In the genomic region with DNA sequence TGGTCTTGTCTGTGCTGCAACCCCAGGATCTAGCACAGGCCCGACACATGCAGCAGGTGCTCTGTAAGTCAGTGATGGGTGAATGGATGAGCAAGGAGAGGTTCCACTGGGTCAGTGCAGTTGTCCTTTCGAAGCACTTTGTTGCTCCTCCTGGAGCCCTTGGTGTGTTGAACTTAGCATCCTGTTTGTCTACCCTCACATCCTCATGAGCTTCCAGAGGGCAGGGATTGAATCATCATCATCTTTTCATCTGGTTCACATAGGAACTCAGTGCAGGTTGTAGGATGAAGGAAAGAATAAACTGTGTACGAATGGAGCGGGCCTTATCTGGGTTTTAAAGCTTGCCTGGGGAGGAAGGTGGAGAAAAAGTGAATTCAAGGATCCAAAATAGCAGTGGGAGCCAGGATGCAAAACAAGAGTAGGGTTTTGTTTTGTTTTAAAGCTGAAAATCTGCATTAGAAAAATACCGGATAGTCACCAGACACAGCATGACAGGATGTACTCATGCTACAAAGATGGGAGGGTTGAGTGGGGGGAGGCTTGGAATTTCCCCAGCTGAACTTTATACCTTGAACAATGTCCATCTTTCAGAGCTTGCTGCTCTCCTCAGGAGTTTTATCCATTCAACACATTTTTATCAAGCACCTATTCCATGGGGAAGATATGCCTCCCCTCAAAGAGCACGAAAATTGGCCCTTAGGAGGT, we compare ENCODE assay signal across 15 cellular contexts. TPM values are rescaled to one million over a fixed set of nuclear protein-coding genes. Genes with fewer than 3 reads are reported as not detected.
A peak's percentile ranks its signal among the peaks of the same experiment; 100 is the strongest.
DNase-seq lines count a peak whose midpoint lies in the region; ATAC-seq and TF ChIP-seq lines count a peak whose summit lies in the region.
"Had no signal": no experiment of that assay in that cellular context is flagged by ENCODE, and none has a peak within 500 bp of the region (broad histone marks: within the 10 kb centered on the region; RNA-seq: fewer than 3 reads in every experiment).

No MANE protein-coding gene starts in this region.

- intact Hi-C loops in activated CD4-positive, alpha-beta T cell treated with anti-CD3 and anti-CD28 coated beads for 36 hours (cut with DNase I, micrococcal nuclease) = no loop called here
- intact Hi-C loops in activated CD4-positive, alpha-beta memory T cell treated with anti-CD3 and anti-CD28 coated beads for 36 hours (cut with micrococcal nuclease) = loop anchor here (1.0 to 2.0 kb wide), 2 partner anchors 9 to 29 kb away; no protein-coding TSS in a partner anchor
- intact Hi-C loops in stomach (cut with DNase I; ENCODE audit: low total_unique reads) = no loop called here

- H3K9ac ChIP-seq in endodermal cell (ENCODE audit: extremely low read depth, low read length, poor library complexity, severe bottlenecking) = no peak overlapping the region

- no peaks in the 10 kb centered on the region for H3K4me1 ChIP-seq in endodermal cell (ENCODE audit: control insufficient read depth, insufficient read depth, low read length)
- peaks cover 15% of the 10 kb centered on the region for H3K4me1 ChIP-seq in osteoblast (ENCODE audit: insufficient read depth, low read length)
- H3K4me1 ChIP-seq in stomach = peaks cover 0 to 13% (median 5%) of the 10 kb centered on the region in 4 donors
- H3K4me1 ChIP-seq: A549 had no signal

- peaks cover 49% of the 10 kb centered on the region for H3K36me3 Mint-ChIP-seq in activated CD4-positive, alpha-beta T cell treated with anti-CD3 and anti-CD28 coated beads for 36 hours (ENCODE audit: low read depth)
- peaks cover 46% of the 10 kb centered on the region for H3K36me3 Mint-ChIP-seq in activated CD4-positive, alpha-beta memory T cell treated with anti-CD3 and anti-CD28 coated beads for 36 hours
- no peaks in the 10 kb centered on the region for H3K36me3 Mint-ChIP-seq in endodermal cell (ENCODE audit: low read depth)

- no peaks in the 10 kb centered on the region for H3K9me3 Mint-ChIP-seq in activated CD4-positive, alpha-beta T cell treated with anti-CD3 and anti-CD28 coated beads for 36 hours (ENCODE audit: low read depth)
- no peaks in the 10 kb centered on the region for H3K9me3 Mint-ChIP-seq in activated CD4-positive, alpha-beta memory T cell treated with anti-CD3 and anti-CD28 coated beads for 36 hours
- no peaks in the 10 kb centered on the region for H3K9me3 Mint-ChIP-seq in endodermal cell

- no peak for ATAC-seq in activated CD4-positive, alpha-beta T cell treated with anti-CD3 and anti-CD28 coated beads for 36 hours
- ATAC-seq in HG02642 (IDR thresholded peaks at IDR 0.05; ENCODE audit: poor library complexity, unreplicated experiment) = no peak
- no peak for ATAC-seq in GM21360 (IDR thresholded peaks at IDR 0.05; ENCODE audit: unreplicated experiment)
- ATAC-seq: A549 had no signal

- H3K4me3 ChIP-seq in endodermal cell (ENCODE audit: low read length) = no peak overlapping the region
- no peak overlapping the region for H3K4me3 ChIP-seq in osteoblast (ENCODE audit: insufficient read depth, low read length)
- H3K4me3 ChIP-seq in stomach = no peak overlapping the region
- H3K4me3 ChIP-seq: A549 had no signal

- no peak overlapping the region for H3K4me2 ChIP-seq in osteoblast (ENCODE audit: insufficient read depth, low read length)
- H3K4me2 ChIP-seq: A549 had no signal

- no peak for TF ChIP-seq CTCF in endodermal cell (conservative IDR thresholded peaks at IDR 0.05)
- no peak for TF ChIP-seq CTCF in osteoblast (IDR thresholded peaks at IDR 0.05; ENCODE audit: extremely low read depth, low read depth, low read length)
- TF ChIP-seq CTCF in stomach (IDR thresholded peaks at IDR 0.05) = no peak

- H3K4me1 Mint-ChIP-seq in activated CD4-positive, alpha-beta T cell treated with anti-CD3 and anti-CD28 coated beads for 36 hours = peaks cover 71% of the 10 kb centered on the region
- H3K4me1 Mint-ChIP-seq in activated CD4-positive, alpha-beta memory T cell treated with anti-CD3 and anti-CD28 coated beads for 36 hours (ENCODE audit: low read depth) = peaks cover 84% of the 10 kb centered on the region
- peaks cover 6% of the 10 kb centered on the region for H3K4me1 Mint-ChIP-seq in endodermal cell

- CTCF ChIA-PET in activated CD4-positive, alpha-beta T cell treated with anti-CD3 and anti-CD28 coated beads for 36 hours (lab: Charles Lee) = interaction anchor here (0.8 to 1.6 kb wide), 6 partner anchors 11 to 62 kb away, joined by 3 to 6 read pairs (median 3); no protein-coding TSS in a partner anchor
- CTCF ChIA-PET in activated CD4-positive, alpha-beta memory T cell treated with anti-CD3 and anti-CD28 coated beads for 36 hours (lab: Charles Lee) = interaction anchor here (1.0 to 4.4 kb wide), 5 partner anchors 10 to 56 kb away, joined by 4 to 28 read pairs (median 6); a partner anchor contains a TSS

- H3K36me3 ChIP-seq in endodermal cell (ENCODE audit: control insufficient read depth, insufficient read depth, low read length) (no peaks in the 10 kb centered on the region), osteoblast (ENCODE audit: insufficient read depth, low read length) (no peaks in the 10 kb centered on the region), stomach (no peaks in the 10 kb centered on the region)

- no peak for TF ChIP-seq POLR2A in stomach (IDR thresholded peaks at IDR 0.05)

- no peaks in the 10 kb centered on the region for H3K9me3 ChIP-seq in endodermal cell (ENCODE audit: control insufficient read depth, low read length)
- H3K9me3 ChIP-seq in osteoblast (ENCODE audit: low read depth, low read length) = no peaks in the 10 kb centered on the region
- H3K9me3 ChIP-seq in stomach = no peaks in the 10 kb centered on the region
- H3K9me3 ChIP-seq: A549 had no signal

- POLR2A ChIA-PET in activated CD4-positive, alpha-beta T cell treated with anti-CD3 and anti-CD28 coated beads for 36 hours (lab: Charles Lee) = interaction anchor here (0.6 kb wide), 1 partner anchor 366 kb away, joined by 5 read pairs; no protein-coding TSS in a partner anchor
- POLR2A ChIA-PET in activated CD4-positive, alpha-beta memory T cell treated with anti-CD3 and anti-CD28 coated beads for 36 hours (lab: Charles Lee) = interaction anchor here (0.8 to 4.8 kb wide), 5 partner anchors 9 to 38 kb away, joined by 3 to 30 read pairs (median 4); no protein-coding TSS in a partner anchor

- H3K27ac ChIP-seq in endodermal cell (ENCODE audit: low read depth, low read length) (no peak overlapping the region), osteoblast (ENCODE audit: low read depth, low read length) (no peak overlapping the region), stomach (no peak overlapping the region)
- H3K27ac ChIP-seq: A549 had no signal

- no peak for DNase-seq in activated CD4-positive, alpha-beta T cell treated with anti-CD3 and anti-CD28 coated beads for 36 hours
- DNase-seq in activated CD4-positive, alpha-beta T cell treated with anti-CD3 and anti-CD28 coated beads, Interleukin-2, amount 50 U/mL, for 4 hours = no peak
- peak; percentile 31 for DNase-seq in activated CD4-positive, alpha-beta memory T cell treated with anti-CD3 and anti-CD28 coated beads for 36 hours
- peak; percentile 31 for DNase-seq in endodermal cell
- DNase-seq in osteoblast (ENCODE audit: insufficient read length, low spot score, missing footprints) = no peak
- no peak for DNase-seq in stomach
- DNase-seq: activated CD4-positive, CD25-positive, alpha-beta regulatory T cell treated with anti-CD3 and anti-CD28 coated beads, Interleukin-2, amount 50 U/mL, for 72 hours; DMS 273 treated with DMSO at 0.1 percent for 48 hours; GOT3; IMR-90; NCI-H1436; Right ventricle myocardium superior had no signal

- H2AFZ ChIP-seq in osteoblast (ENCODE audit: low read length) = peak overlapping the region; percentile 14

- H3K27ac Mint-ChIP-seq in activated CD4-positive, alpha-beta T cell treated with anti-CD3 and anti-CD28 coated beads for 36 hours = peak overlapping the region; percentile 42
- peak overlapping the region; percentile 84 for H3K27ac Mint-ChIP-seq in activated CD4-positive, alpha-beta memory T cell treated with anti-CD3 and anti-CD28 coated beads for 36 hours
- peak overlapping the region; percentile 6 for H3K27ac Mint-ChIP-seq in endodermal cell

- peak overlapping the region; percentile 13 for H3K4me3 Mint-ChIP-seq in activated CD4-positive, alpha-beta T cell treated with anti-CD3 and anti-CD28 coated beads for 36 hours
- peak overlapping the region; percentile 55 for H3K4me3 Mint-ChIP-seq in activated CD4-positive, alpha-beta memory T cell treated with anti-CD3 and anti-CD28 coated beads for 36 hours
- H3K4me3 Mint-ChIP-seq in endodermal cell = no peak overlapping the region

- no peaks in the 10 kb centered on the region for H3K27me3 Mint-ChIP-seq in activated CD4-positive, alpha-beta T cell treated with anti-CD3 and anti-CD28 coated beads for 36 hours
- no peaks in the 10 kb centered on the region for H3K27me3 Mint-ChIP-seq in activated CD4-positive, alpha-beta memory T cell treated with anti-CD3 and anti-CD28 coated beads for 36 hours
- no peaks in the 10 kb centered on the region for H3K27me3 Mint-ChIP-seq in endodermal cell (ENCODE audit: insufficient read depth)

- H3K79me2 ChIP-seq in osteoblast (ENCODE audit: insufficient read depth, low read length) = no peaks in the 10 kb centered on the region

- WGBS in endodermal cell (ENCODE audit: insufficient coverage in 1 of 2, insufficient read length in 1 of 2), 2 experiments = 53 to 72% methylated on average over 4 to 6 of the region's 6 CpGs
- WGBS in stomach, 5 donors = 83 to 91% (median 88%) methylated on average over 6 of the region's 6 CpGs

- H3K27me3 ChIP-seq in endodermal cell (ENCODE audit: control insufficient read depth, insufficient read depth, low read length, poor library complexity, severe bottlenecking) (no peaks in the 10 kb centered on the region), osteoblast (ENCODE audit: insufficient read depth, low read length) (no peaks in the 10 kb centered on the region), stomach (no peaks in the 10 kb centered on the region)

- no peaks in the 10 kb centered on the region for H4K20me1 ChIP-seq in osteoblast (ENCODE audit: insufficient read depth, low read length)

- no peak for TF ChIP-seq EP300 in stomach (IDR thresholded peaks at IDR 0.05)

RNA-seq across cellular contexts. Expression of a gene that starts 55.8 kb away (rescaled TPM):
- total RNA-seq in activated CD4-positive, alpha-beta T cell treated with anti-CD3 and anti-CD28 coated beads for 36 hours = 100 to 1,000 TPM; 169 to 212 TPM
- total RNA-seq in activated CD4-positive, alpha-beta memory T cell treated with anti-CD3 and anti-CD28 coated beads for 36 hours = 100 to 1,000 TPM; 228 to 236 TPM
- 100 to 1,000 TPM; 121 to 162 TPM for total RNA-seq in endodermal cell
- polyA plus RNA-seq in endodermal cell (2013, experiment 1 of 2) = 372 TPM
- polyA plus RNA-seq in endodermal cell (2013, experiment 2 of 2) = 366 TPM
- 29.8 and 41.3 TPM in 2 replicates for total RNA-seq in osteoblast
- total RNA-seq in stomach = 10 to 100 TPM in 3 of 5 donors, 1 to 10 TPM in 1, not detected in 1; 2.3 to 27.0 (median 20.8) TPM
- 100 to 1,000 TPM in 1 of 3 donors, 10 to 100 TPM in 2; 17.4 to 104 (median 23.9) TPM for polyA plus RNA-seq in stomach

RNA-seq across cellular contexts. Expression of a gene that starts 58.5 kb away (rescaled TPM):
- 10 to 100 TPM; 41.1 to 53.0 TPM for total RNA-seq in activated CD4-positive, alpha-beta T cell treated with anti-CD3 and anti-CD28 coated beads for 36 hours
- 10 to 100 TPM; 45.9 to 46.4 TPM for total RNA-seq in activated CD4-positive, alpha-beta memory T cell treated with anti-CD3 and anti-CD28 coated beads for 36 hours
- total RNA-seq in endodermal cell (10 to 100 TPM; 36.8 to 47.5 TPM), osteoblast (54.5 and 75.6 TPM in 2 replicates), stomach (10 to 100 TPM; 26.8 to 66.8 (median 33.8) TPM)
- polyA plus RNA-seq in endodermal cell (2013, experiment 1 of 2) = 36.7 TPM
- polyA plus RNA-seq in endodermal cell (2013, experiment 2 of 2) = 41.6 TPM
- 10 to 100 TPM; 26.3 to 54.8 (median 28.7) TPM for polyA plus RNA-seq in stomach

Comparison
In these comparisons a context has a peak if more than half of its experiments do, and no peak if none do; other contexts are left out.
1. DNase-seq: peak in activated CD4-positive, alpha-beta memory T cell treated with anti-CD3 and anti-CD28 coated beads for 36 hours (single experiment) and endodermal cell (single experiment); none in activated CD4-positive, alpha-beta T cell treated with anti-CD3 and anti-CD28 coated beads for 36 hours (single experiment), activated CD4-positive, alpha-beta T cell treated with anti-CD3 and anti-CD28 coated beads, Interleukin-2, amount 50 U/mL, for 4 hours (0 of 2), osteoblast (single experiment) and stomach (single experiment).
2. H3K27ac Mint-ChIP-seq: peak in every context shown above with its lines; median percentile 84 in activated CD4-positive, alpha-beta memory T cell treated with anti-CD3 and anti-CD28 coated beads for 36 hours; 42 in activated CD4-positive, alpha-beta T cell treated with anti-CD3 and anti-CD28 coated beads for 36 hours; 6 in endodermal cell.